In the genomic region with DNA sequence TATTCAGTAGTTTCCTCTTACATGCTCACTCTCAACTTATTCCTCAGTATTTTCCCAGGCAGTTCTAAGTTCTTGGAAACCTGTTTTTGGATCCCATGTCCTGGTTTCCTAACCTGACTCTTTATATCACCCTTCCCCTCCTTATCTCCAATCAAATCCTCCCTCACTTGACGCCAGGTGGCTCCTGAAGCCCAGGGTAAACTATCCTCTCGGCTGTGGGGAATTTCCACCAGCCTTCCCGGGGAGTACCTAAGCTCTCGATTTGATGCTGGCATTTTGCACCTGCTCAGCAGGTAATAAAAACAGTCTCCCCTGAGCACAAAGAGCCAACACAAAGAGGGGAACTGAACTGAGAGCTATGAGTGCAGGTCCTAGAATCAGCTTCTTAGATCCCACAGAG, we compare ENCODE assay signal across 12 cellular contexts.
DNase-seq lines count a peak whose midpoint lies in the region; FAIRE-seq and TF ChIP-seq lines count a peak whose summit lies in the region.
"Had no signal": no experiment of that assay in that cellular context is flagged by ENCODE, and none has a peak within 500 bp of the region (broad histone marks: within the 10 kb centered on the region; RNA-seq: fewer than 3 reads in every experiment).

No MANE protein-coding gene starts in this region.

- H3K4me1 ChIP-seq in endodermal cell (ENCODE audit: control insufficient read depth, insufficient read depth, low read length) (no peaks in the 10 kb centered on the region), trophoblast cell (ENCODE audit: control insufficient read depth in 1 of 2, insufficient read depth in 2 of 2, low read length in 2 of 2) (no peaks in the 10 kb centered on the region)
- H3K4me1 ChIP-seq: Peyer's patch had no signal

- H3K27me3 Mint-ChIP-seq in endodermal cell (ENCODE audit: insufficient read depth): no peaks in the 10 kb centered on the region

- H2BK12ac ChIP-seq in trophoblast cell (ENCODE audit: low read length): no peak overlapping the region

- H3K27me3 ChIP-seq in endodermal cell (ENCODE audit: control insufficient read depth, insufficient read depth, low read length, poor library complexity, severe bottlenecking) (no peaks in the 10 kb centered on the region), trophoblast cell (ENCODE audit: insufficient read depth, low read length) (no peaks in the 10 kb centered on the region)
- H3K27me3 ChIP-seq: MG63, Peyer's patch had no signal

- H2BK5ac ChIP-seq in trophoblast cell (ENCODE audit: low read depth, low read length, poor library complexity): no peak overlapping the region

- peaks cover 6% of the 10 kb centered on the region for H3K9me3 Mint-ChIP-seq in endodermal cell
- H3K9me3 Mint-ChIP-seq: CD8-positive, alpha-beta T cell had no signal

- H3K14ac ChIP-seq in trophoblast cell (ENCODE audit: low read length): no peak overlapping the region

- H3K9ac ChIP-seq in endodermal cell (ENCODE audit: extremely low read depth, low read length, poor library complexity, severe bottlenecking) (no peak overlapping the region), trophoblast cell (ENCODE audit: low read length) (no peak overlapping the region)

- TF ChIP-seq CTCF in LNCaP clone FGC (IDR thresholded peaks at IDR 0.05; ENCODE audit: control insufficient read depth, extremely low read depth, insufficient read depth) (peak; percentile 59), endodermal cell (conservative IDR thresholded peaks at IDR 0.05) (peak; percentile 77)

- H3K79me1 ChIP-seq in trophoblast cell (ENCODE audit: low read length): no peaks in the 10 kb centered on the region

- H3K36me3 ChIP-seq in endodermal cell (ENCODE audit: control insufficient read depth, insufficient read depth, low read length) (no peaks in the 10 kb centered on the region), trophoblast cell (ENCODE audit: control insufficient read depth in 1 of 2, insufficient read depth in 2 of 2, low read length in 2 of 2) (peaks cover 0 to 2% of the 10 kb centered on the region in 2 experiments)
- H3K36me3 ChIP-seq: MG63, Peyer's patch had no signal

- 63 to 73% methylated on average over 2 to 4 of the region's 4 CpGs for WGBS in endodermal cell (ENCODE audit: insufficient coverage in 1 of 2, insufficient read length in 1 of 2), 2 experiments
- WGBS in trophoblast cell (ENCODE audit: extremely low coverage, insufficient coverage, insufficient read length): no CpG with 5 or more reads among the region's 4 CpGs

- H2AFZ ChIP-seq in trophoblast cell (ENCODE audit: insufficient read depth, low read length, poor library complexity): no peak overlapping the region

- no peak for FAIRE-seq in urothelium cell line (lab: Jason Lieb, UNC)

- H2AK5ac ChIP-seq in trophoblast cell (ENCODE audit: low read length): no peak overlapping the region

- no peak overlapping the region for H3K18ac ChIP-seq in trophoblast cell (ENCODE audit: low read length)

- no peak overlapping the region for H3K4ac ChIP-seq in trophoblast cell (ENCODE audit: low read depth, low read length)

- H4K12ac ChIP-seq in trophoblast cell (ENCODE audit: low read depth, low read length): no peak overlapping the region

- H3K27ac Mint-ChIP-seq in endodermal cell: no peak overlapping the region
- H3K27ac Mint-ChIP-seq: CD8-positive, alpha-beta T cell had no signal

- H3K4me3 ChIP-seq in LNCaP clone FGC (ENCODE audit: low read depth, low read length): no peak overlapping the region
- H3K4me3 ChIP-seq in endodermal cell (ENCODE audit: low read length): no peak overlapping the region
- H3K4me3 ChIP-seq in trophoblast cell (ENCODE audit: low read depth, low read length): no peak overlapping the region
- H3K4me3 ChIP-seq: MG63, Peyer's patch had no signal

- H3K4me3 Mint-ChIP-seq in endodermal cell: no peak overlapping the region
- H3K4me3 Mint-ChIP-seq: CD8-positive, alpha-beta T cell had no signal

- H4K91ac ChIP-seq in trophoblast cell (ENCODE audit: low read depth, low read length): no peak overlapping the region

- H4K8ac ChIP-seq in trophoblast cell (ENCODE audit: low read depth, low read length): no peak overlapping the region

- H3K4me1 Mint-ChIP-seq in endodermal cell: peaks cover 9% of the 10 kb centered on the region

- peak; percentile 30 for DNase-seq in LNCaP clone FGC (ENCODE audit: low read depth)
- peak; percentile 91 for DNase-seq in NCI-H510A treated with DMSO at 0.1 percent for 48 hours (lab: John Stamatoyannopoulos, UW)
- DNase-seq in endodermal cell: peak; percentile 87
- DNase-seq in trophoblast cell: peak; percentile 19 to 66
- no peak for DNase-seq in UCSD-AML1 (lab: John Stamatoyannopoulos, UW; ENCODE audit: unreplicated experiment)
- DNase-seq in CD1c-positive myeloid dendritic cell (ENCODE audit: extremely low spot score): no peak
- DNase-seq in OCI-M1 (lab: John Stamatoyannopoulos, UW): no peak
- no peak for DNase-seq in urothelium cell line (ENCODE audit: low spot score)
- DNase-seq: activated T-cell treated with anti-CD3 and anti-CD28 coated beads for 4 hours; CD8-positive, alpha-beta T cell; MG63; Peyer's patch had no signal

- H3K9me3 ChIP-seq in endodermal cell (ENCODE audit: control insufficient read depth, low read length): peaks cover under 1% of the 10 kb centered on the region
- peaks cover 3% of the 10 kb centered on the region for H3K9me3 ChIP-seq in trophoblast cell (ENCODE audit: insufficient read depth, low read depth, low read length)
- H3K9me3 ChIP-seq: MG63, Peyer's patch had no signal

- no peaks in the 10 kb centered on the region for H3K79me2 ChIP-seq in trophoblast cell (ENCODE audit: control insufficient read depth, insufficient read depth, low read length, poor library complexity)

- H3K23ac ChIP-seq in trophoblast cell (ENCODE audit: low read length): no peak overlapping the region

- no peak overlapping the region for H3K4me2 ChIP-seq in trophoblast cell (ENCODE audit: low read length)

- no peak overlapping the region for H2BK120ac ChIP-seq in trophoblast cell (ENCODE audit: insufficient read depth, low read length, poor library complexity)

- no peak overlapping the region for H3K27ac ChIP-seq in endodermal cell (ENCODE audit: low read depth, low read length)
- no peak overlapping the region for H3K27ac ChIP-seq in trophoblast cell (ENCODE audit: low read depth, low read length)
- H3K27ac ChIP-seq: Peyer's patch had no signal

- H3K36me3 Mint-ChIP-seq in endodermal cell (ENCODE audit: low read depth): no peaks in the 10 kb centered on the region
- H3K36me3 Mint-ChIP-seq: CD8-positive, alpha-beta T cell had no signal

Comparison
In these comparisons a context has a peak if more than half of its experiments do, and no peak if none do; other contexts are left out.
1. DNase-seq: peak in LNCaP clone FGC (single experiment), NCI-H510A treated with DMSO at 0.1 percent for 48 hours (single experiment), endodermal cell (single experiment) and trophoblast cell (2 of 2); none in UCSD-AML1 (single experiment), CD1c-positive myeloid dendritic cell (single experiment), OCI-M1 (single experiment) and urothelium cell line (single experiment).